14 cellular contexts compared by ENCODE assay signal in genomic region chr3:14235003-14235876, GRCh38. TPM values are rescaled to one million over a fixed set of nuclear protein-coding genes. Genes with fewer than 3 reads are reported as not detected.
A peak's percentile ranks its signal among the peaks of the same experiment; 100 is the strongest.
DNase-seq lines count a peak whose midpoint lies in the region; ATAC-seq and TF ChIP-seq lines count a peak whose summit lies in the region.
"Had no signal": no experiment of that assay in that cellular context is flagged by ENCODE, and none has a peak within 500 bp of the region (broad histone marks: within the 10 kb centered on the region; RNA-seq: fewer than 3 reads in every experiment).

No MANE protein-coding gene starts in this region.

- peak overlapping the region in 1 of 2 donors; percentile 3 for H3K27ac Mint-ChIP-seq in activated naive CD4-positive, alpha-beta T cell treated with anti-CD3 and anti-CD28 coated beads, Interleukin-2, amount 50 U/mL, for 72 hours
- H3K27ac Mint-ChIP-seq: activated CD4-positive, alpha-beta T cell treated with anti-CD3 and anti-CD28 coated beads, Interleukin-2, amount 10 ng/mL, durations not matched to agents 24 days and 14 days; natural killer cell had no signal

- H3K4ac ChIP-seq in mesenchymal stem cell (ENCODE audit: low read depth in 1 of 2, low read length in 2 of 2): peak overlapping the region in 1 of 2 experiments; percentile 12

- H3K18ac ChIP-seq in mesenchymal stem cell (ENCODE audit: low read depth in 1 of 2, low read length in 2 of 2): peak overlapping the region in 1 of 2 experiments; percentile 62

- peak overlapping the region; percentile 13 for H2AK5ac ChIP-seq in mesenchymal stem cell (ENCODE audit: low read length, severe bottlenecking)

- peaks cover 13 to 16% of the 10 kb centered on the region in 2 donors for H3K36me3 Mint-ChIP-seq in activated naive CD4-positive, alpha-beta T cell treated with anti-CD3 and anti-CD28 coated beads, Interleukin-2, amount 50 U/mL, for 72 hours
- H3K36me3 Mint-ChIP-seq: natural killer cell had no signal

- H3K9ac ChIP-seq in mesenchymal stem cell (ENCODE audit: low read length): no peak overlapping the region
- H3K9ac ChIP-seq: KMS-11 had no signal

- ATAC-seq in activated naive CD4-positive, alpha-beta T cell treated with anti-CD3 and anti-CD28 coated beads, Interleukin-2, amount 50 U/mL, for 72 hours: peak; percentile 70 to 86
- no peak for ATAC-seq in upper lobe of left lung (ENCODE audit: low FRiP score in 2 of 2)
- ATAC-seq in GM21526 (IDR thresholded peaks at IDR 0.05; ENCODE audit: low FRiP score, unreplicated experiment): no peak
- ATAC-seq: natural killer cell had no signal

- peak overlapping the region in 1 of 2 experiments; percentile 59 for H2BK12ac ChIP-seq in mesenchymal stem cell (ENCODE audit: low read length in 2 of 2)

- H2AFZ ChIP-seq in mesenchymal stem cell (ENCODE audit: low read depth, low read length): peak overlapping the region; percentile 8

- H3K27me3 ChIP-seq in mesenchymal stem cell (ENCODE audit: control insufficient read depth in 1 of 2, insufficient read depth in 1 of 2, low read length in 2 of 2): peaks cover 0 to 36% of the 10 kb centered on the region in 2 experiments
- no peaks in the 10 kb centered on the region for H3K27me3 ChIP-seq in upper lobe of left lung

- H3K27ac ChIP-seq in epithelial cell of prostate: peak overlapping the region; percentile 77
- H3K27ac ChIP-seq in mesenchymal stem cell (ENCODE audit: low read length, poor library complexity, severe bottlenecking): no peak overlapping the region
- peak overlapping the region; percentile 62 to 81 (median 75) for H3K27ac ChIP-seq in upper lobe of left lung
- H3K27ac ChIP-seq: KMS-11 had no signal

- H2BK120ac ChIP-seq in mesenchymal stem cell (ENCODE audit: low read depth, low read length): no peak overlapping the region

- peaks cover 5 to 10% of the 10 kb centered on the region in 2 donors for H3K9me3 Mint-ChIP-seq in activated naive CD4-positive, alpha-beta T cell treated with anti-CD3 and anti-CD28 coated beads, Interleukin-2, amount 50 U/mL, for 72 hours

- no peak overlapping the region for H2BK15ac ChIP-seq in mesenchymal stem cell (ENCODE audit: low read depth, poor library complexity, severe bottlenecking)

- H3K23ac ChIP-seq in mesenchymal stem cell (ENCODE audit: low read length in 2 of 2): no peak overlapping the region

- H3K79me1 ChIP-seq in mesenchymal stem cell (replicated peaks; ENCODE audit: low read length, poor library complexity, severe bottlenecking): no peaks in the 10 kb centered on the region

- no peak overlapping the region for H3K4me2 ChIP-seq in mesenchymal stem cell (ENCODE audit: low read length, poor library complexity, severe bottlenecking)
- H3K4me2 ChIP-seq: KMS-11 had no signal

- no peak for DNase-seq in activated naive CD4-positive, alpha-beta T cell treated with anti-CD3 and anti-CD28 coated beads, Interleukin-2, amount 50 U/mL, for 72 hours (ENCODE audit: low spot score in 2 of 2)
- DNase-seq in activated naive CD4-positive, alpha-beta T cell treated with anti-CD3 and anti-CD28 coated beads, Interleukin-2, amount 50 U/mL, for 16 hours: no peak
- DNase-seq in epithelial cell of prostate (ENCODE audit: low read depth, low spot score): peak; percentile 50
- peak; percentile 38 for DNase-seq in mesenchymal stem cell
- DNase-seq in upper lobe of left lung: peak in 1 of 2 donors; percentile 62
- DNase-seq in hepatic stellate cell (ENCODE audit: low spot score): no peak
- DNase-seq in SHP77 (lab: John Stamatoyannopoulos, UW): no peak
- DNase-seq: activated CD4-positive, alpha-beta T cell treated with anti-CD3 and anti-CD28 coated beads, Interleukin-2, amount 10 ng/mL, durations not matched to agents 24 days and 14 days; activated naive CD4-positive, alpha-beta T cell; central memory CD4-positive, alpha-beta T cell; natural killer cell; NCI-H1694 treated with DMSO at 0.1 percent for 48 hours had no signal

- H4K91ac ChIP-seq in mesenchymal stem cell (ENCODE audit: low read length): no peak overlapping the region

- no peak for TF ChIP-seq EP300 in upper lobe of left lung (IDR thresholded peaks at IDR 0.05)

- H2BK5ac ChIP-seq in mesenchymal stem cell (ENCODE audit: low read depth, low read length, poor library complexity, severe bottlenecking): no peak overlapping the region

- no peaks in the 10 kb centered on the region for H3K36me3 ChIP-seq in mesenchymal stem cell (ENCODE audit: control insufficient read depth in 1 of 2, insufficient read depth in 2 of 2, low read depth in 1 of 2, low read length in 2 of 2)
- H3K36me3 ChIP-seq in upper lobe of left lung: no peaks in the 10 kb centered on the region

- H3K9me3 ChIP-seq in mesenchymal stem cell (ENCODE audit: control insufficient read depth, low read length) (peaks cover 8% of the 10 kb centered on the region), upper lobe of left lung (peaks cover 0 to 4% (median 0%) of the 10 kb centered on the region in 4 donors)

- H3K14ac ChIP-seq in mesenchymal stem cell (ENCODE audit: low read length in 2 of 2): peak overlapping the region in 1 of 2 experiments; percentile 57

- no peak for TF ChIP-seq POLR2A in upper lobe of left lung (IDR thresholded peaks at IDR 0.05)

- 60% methylated on average over 4 of the region's 4 CpGs for WGBS in mesenchymal stem cell
- WGBS in upper lobe of left lung, 2 donors: 48 to 51% methylated on average over 4 of the region's 4 CpGs

- no peak overlapping the region for H4K8ac ChIP-seq in mesenchymal stem cell (ENCODE audit: low read length)

- H3K4me3 ChIP-seq in mesenchymal stem cell (ENCODE audit: insufficient read depth in 1 of 2, low read depth in 1 of 2, low read length in 2 of 2) (no peak overlapping the region), upper lobe of left lung (no peak overlapping the region)

- peaks cover 6% of the 10 kb centered on the region for H3K4me1 ChIP-seq in mesenchymal stem cell (ENCODE audit: control insufficient read depth, insufficient read depth, low read depth, low read length)
- peaks cover 5 to 27% (median 16%) of the 10 kb centered on the region in 4 donors for H3K4me1 ChIP-seq in upper lobe of left lung

- no peak for TF ChIP-seq CTCF in upper lobe of left lung (IDR thresholded peaks at IDR 0.05)

RNA-seq across cellular contexts. Expression of gene LSM3, which starts 56.6 kb away (rescaled TPM):
- 10 to 100 TPM; 20.5 to 24.5 TPM for total RNA-seq in activated naive CD4-positive, alpha-beta T cell treated with anti-CD3 and anti-CD28 coated beads, Interleukin-2, amount 50 U/mL, for 72 hours
- polyA plus RNA-seq in mesenchymal stem cell (2013, experiment 1 of 2): 14.3 TPM
- polyA plus RNA-seq in mesenchymal stem cell (2013, experiment 2 of 2): 14.7 TPM
- 10 to 100 TPM in 1 of 6 donors, 1 to 10 TPM in 5; 2.1 to 10.3 (median 8.6) TPM for total RNA-seq in upper lobe of left lung

RNA-seq across cellular contexts. Expression of gene XPC, which starts 56.8 kb away (rescaled TPM):
- 10 to 100 TPM; 24.5 to 51.4 TPM for total RNA-seq in activated naive CD4-positive, alpha-beta T cell treated with anti-CD3 and anti-CD28 coated beads, Interleukin-2, amount 50 U/mL, for 72 hours
- polyA plus RNA-seq in mesenchymal stem cell (2013, experiment 1 of 2): 16.7 TPM
- 16.5 TPM for polyA plus RNA-seq in mesenchymal stem cell (2013, experiment 2 of 2)
- total RNA-seq in upper lobe of left lung: 10 to 100 TPM; 33.8 to 87.0 (median 46.6) TPM

Comparison
In these comparisons a context has a peak if more than half of its experiments do, and no peak if none do; other contexts are left out.
1. ATAC-seq: peak in activated naive CD4-positive, alpha-beta T cell treated with anti-CD3 and anti-CD28 coated beads, Interleukin-2, amount 50 U/mL, for 72 hours (2 of 2); none in upper lobe of left lung (0 of 2) and GM21526 (single experiment).
2. DNase-seq: peak in epithelial cell of prostate (single experiment) and mesenchymal stem cell (single experiment); none in activated naive CD4-positive, alpha-beta T cell treated with anti-CD3 and anti-CD28 coated beads, Interleukin-2, amount 50 U/mL, for 72 hours (0 of 2), activated naive CD4-positive, alpha-beta T cell treated with anti-CD3 and anti-CD28 coated beads, Interleukin-2, amount 50 U/mL, for 16 hours (single experiment), hepatic stellate cell (single experiment) and SHP77 (0 of 2).